In the genomic region with DNA sequence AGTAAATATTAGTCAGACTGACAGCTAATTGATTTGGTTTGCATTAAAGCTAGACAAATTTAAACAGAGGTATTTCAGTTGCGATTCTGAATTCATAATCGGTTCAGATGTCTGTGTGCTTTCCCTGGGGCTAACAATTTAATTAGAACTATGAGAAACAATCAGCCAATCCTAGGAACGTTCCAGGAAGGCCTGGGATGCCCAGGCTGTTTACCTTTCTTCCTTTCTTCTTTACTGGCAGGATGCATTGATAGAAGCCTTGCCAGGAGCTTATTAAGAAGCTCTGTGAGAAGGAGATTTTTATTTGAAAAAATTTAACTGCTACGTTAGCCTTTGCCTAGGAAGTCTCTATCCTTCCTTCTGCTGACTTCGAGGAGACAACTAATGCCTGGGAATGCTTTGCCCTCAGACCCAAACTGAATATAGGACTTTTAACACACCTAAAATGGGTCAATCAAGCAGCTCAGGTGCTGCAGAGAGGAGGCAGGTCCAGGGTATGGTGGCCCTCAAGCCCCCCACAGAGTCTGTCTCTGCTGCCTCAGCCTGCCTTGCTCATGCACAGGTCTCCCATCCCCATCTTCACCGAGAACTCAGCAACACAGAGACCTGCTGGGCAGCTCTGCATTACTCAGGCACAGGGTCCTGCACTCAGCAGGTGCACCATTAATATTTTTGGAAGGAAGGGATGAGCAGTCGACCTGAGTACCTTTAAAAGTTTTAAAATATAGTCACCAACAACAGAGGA, we compare ENCODE assay signal across 1 cellular context.
TF ChIP-seq lines count a peak whose summit lies in the region.

No MANE protein-coding gene starts in this region.

TF ChIP-seq in liver, 16 proteins besides CTCF, POLR2A, EP300 and RAD21 (continued from another document):
- TF ChIP-seq FOXA2 (IDR thresholded peaks at IDR 0.05), result no peak
- TF ChIP-seq NR2F2 (IDR thresholded peaks at IDR 0.05), result no peak
TF ChIP-seq in liver: peak in this region for 0.
